Comparison of ENCODE assay signal across 32 cellular contexts in the genomic region with DNA sequence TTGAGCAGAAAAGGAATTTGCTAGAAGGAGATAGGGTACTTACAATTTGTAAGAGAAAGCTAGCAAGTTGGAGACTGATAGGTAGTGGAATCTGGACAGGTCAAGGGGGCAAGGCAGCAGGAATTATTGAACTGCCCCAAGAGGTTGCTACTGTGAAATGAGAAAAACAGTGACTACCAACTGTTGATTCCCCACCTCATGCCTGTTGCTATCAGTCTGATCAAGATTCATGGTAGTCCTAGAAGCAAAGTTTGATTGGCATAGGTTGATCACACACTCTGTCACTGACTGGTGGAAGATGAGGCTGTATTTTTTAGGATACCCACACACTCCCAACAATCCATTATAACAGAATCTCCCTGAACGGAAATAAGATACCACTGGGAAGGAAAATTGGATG.
"Had no signal": no experiment of that assay in that cellular context is flagged by ENCODE, and none has a peak within 500 bp of the region (broad histone marks: within the 10 kb centered on the region; RNA-seq: fewer than 3 reads in every experiment).

No MANE protein-coding gene starts in this region.

- H3K27ac Mint-ChIP-seq: immature natural killer cell; naive thymus-derived CD8-positive, alpha-beta T cell; stimulated activated naive B cell treated with anti-CD40 and anti-IgM and Interleukin-4, amounts not matched to agents 10 μg/mL and 1 μg/mL and 100 μg/mL, for 72 hours had no signal

- H3K9me3 ChIP-seq: left lung, lower lobe of right lung, mucosa of descending colon, ovary, prostate gland, testis, thyroid gland, transverse colon, uterus had no signal

- H3K4me1 ChIP-seq: left lung, lower lobe of right lung, prostate gland, stomach, testis, thyroid gland, transverse colon, uterus had no signal

- H3K27ac ChIP-seq: left lung, lower lobe of right lung, ovary, prostate gland, skin epidermis, stomach, testis, thyroid gland, transverse colon, uterus had no signal

- FAIRE-seq: islet of Langerhans had no signal

- ATAC-seq: left colon; left lung; lower lobe of right lung; mucosa of descending colon; naive thymus-derived CD8-positive, alpha-beta T cell; right cardiac atrium; sciatic nerve; stimulated activated naive B cell treated with anti-CD40 and anti-IgM and Interleukin-4, amounts not matched to agents 10 μg/mL and 1 μg/mL and 100 μg/mL, for 72 hours; stimulated activated naive CD8-positive, alpha-beta T cell treated with anti-CD3 and anti-CD28 coated beads, Interleukin-15, Interleukin-2, amounts not matched to agents 100 U/mL and 50 U/mL, for 24 hours had no signal

- H3K36me3 Mint-ChIP-seq: immature natural killer cell; naive thymus-derived CD8-positive, alpha-beta T cell; stimulated activated naive B cell treated with anti-CD40 and anti-IgM and Interleukin-4, amounts not matched to agents 10 μg/mL and 1 μg/mL and 100 μg/mL, for 72 hours had no signal

- DNase-seq: hypothalamus; immature natural killer cell; kidney; left colon; left lung; lower lobe of right lung; mammary epithelial cell; mesendoderm; midbrain; mucosa of descending colon; naive thymus-derived CD8-positive, alpha-beta T cell; nucleus accumbens; ovary; retina; right cardiac atrium; stimulated activated CD4-positive, alpha-beta T cell treated with anti-CD3 and anti-CD28 coated beads, Interleukin-12 subunit alpha, Interleukin-12 subunit beta, amount 100 ng/mL, for 4 hours; stimulated activated CD4-positive, alpha-beta T cell treated with anti-CD3 and anti-CD28 coated beads, Interleukin-15, amount 100 ng/mL, for 24 hours; stimulated activated CD4-positive, alpha-beta T cell treated with anti-CD3 and anti-CD28 coated beads, Interleukin-2, amount 100 ng/mL, for 24 hours; stimulated activated CD4-positive, alpha-beta T cell treated with anti-CD3 and anti-CD28 coated beads, Interleukin-4, amount 100 ng/mL, for 1 hour; stimulated activated naive B cell treated with anti-CD40 and anti-IgM and Interleukin-4, amounts not matched to agents 10 μg/mL and 1 μg/mL and 100 μg/mL, for 72 hours; stimulated activated naive CD8-positive, alpha-beta T cell treated with anti-CD3 and anti-CD28 coated beads, Interleukin-15, Interleukin-2, amounts not matched to agents 100 U/mL and 50 U/mL, for 24 hours; stomach; testis; thyroid gland; transverse colon; uterus had no signal

- H3K27me3 ChIP-seq: left lung, ovary, stomach, testis, thyroid gland, transverse colon, uterus had no signal

- H3K4me3 Mint-ChIP-seq: immature natural killer cell; naive thymus-derived CD8-positive, alpha-beta T cell; nephron; neural crest cell; stimulated activated naive B cell treated with anti-CD40 and anti-IgM and Interleukin-4, amounts not matched to agents 10 μg/mL and 1 μg/mL and 100 μg/mL, for 72 hours had no signal

- H3K4me3 ChIP-seq: left lung, lower lobe of right lung, mucosa of descending colon, ovary, prostate gland, skin epidermis, stomach, testis, thyroid gland, transverse colon, uterus had no signal

- H3K4me1 Mint-ChIP-seq: immature natural killer cell; naive thymus-derived CD8-positive, alpha-beta T cell; stimulated activated naive B cell treated with anti-CD40 and anti-IgM and Interleukin-4, amounts not matched to agents 10 μg/mL and 1 μg/mL and 100 μg/mL, for 72 hours had no signal

- H3K36me3 ChIP-seq: left lung, lower lobe of right lung, ovary, prostate gland, stomach, thyroid gland, transverse colon, uterus had no signal
